8 cellular contexts compared by ENCODE assay signal in the genomic region with DNA sequence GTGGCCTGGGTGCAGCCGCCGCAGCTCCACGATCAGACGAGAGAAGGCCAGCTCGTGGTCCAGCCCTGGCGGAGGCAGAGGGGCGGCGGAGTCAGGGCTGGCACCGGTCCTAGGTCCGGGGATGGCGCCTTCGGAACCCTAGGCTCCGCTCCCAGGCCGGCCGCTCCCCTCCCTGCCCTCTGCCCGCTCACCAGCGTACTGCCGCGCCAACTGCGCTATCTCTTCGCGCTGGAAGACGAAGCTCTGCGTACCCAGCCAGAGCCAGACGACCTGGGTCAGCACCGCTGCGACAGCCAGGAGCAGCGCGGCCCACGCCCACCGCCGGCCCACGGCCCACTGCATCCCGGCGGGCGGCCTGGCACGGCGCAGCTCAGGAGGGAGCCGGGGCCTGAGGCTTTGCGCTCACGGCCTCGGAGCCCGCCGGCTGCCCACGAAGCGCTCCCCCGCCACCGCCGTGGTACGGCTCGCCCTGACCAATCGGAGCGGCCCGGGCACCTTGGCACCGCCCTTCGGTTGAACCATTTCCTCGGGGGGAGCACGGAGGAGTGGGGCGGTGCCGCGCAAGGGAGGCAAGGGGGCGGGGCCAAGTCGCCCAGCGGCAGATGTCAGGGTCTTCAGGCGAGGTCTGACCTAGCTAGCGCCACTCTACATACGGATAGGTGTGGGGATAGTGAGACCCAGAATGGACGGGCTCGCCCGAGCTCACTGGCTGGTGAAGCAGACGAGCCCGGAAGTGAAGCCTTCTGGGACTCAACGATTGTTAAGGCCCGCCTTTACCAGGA. TPM values are rescaled to one million over a fixed set of nuclear protein-coding genes. Genes with fewer than 3 reads are reported as not detected.
DNase-seq lines count a peak whose midpoint lies in the region; ATAC-seq and TF ChIP-seq lines count a peak whose summit lies in the region.

A gene (minus strand): TSS at position 432 of the 782 bp plus-strand sequence. CDS start 90 bp downstream, at position 342.

- no peaks in the 10 kb centered on the region for H3K27me3 Mint-ChIP-seq in activated naive CD4-positive, alpha-beta T cell treated with anti-CD3 and anti-CD28 coated beads, Interleukin-2, amount 10 ng/mL, durations not matched to agents 7 days and 5 days

- H3K27ac ChIP-seq in SK-N-MC (peak within 1 kb of the TSS; percentile 77), gastroesophageal sphincter (peak within 1 kb of the TSS; percentile 18 to 93 (median 89)), neutrophil (peak within 1 kb of the TSS; percentile 80)

- H3K9me3 ChIP-seq in SK-N-MC (ENCODE audit: low read depth, low read length) (no peaks in the 10 kb centered on the region), gastroesophageal sphincter (no peaks in the 10 kb centered on the region), neutrophil (no peaks in the 10 kb centered on the region)

- H3K36me3 ChIP-seq in SK-N-MC (ENCODE audit: insufficient read depth, low read length) (peaks cover 13% of the 10 kb centered on the region; the same call in 1 of the 2 replicates), gastroesophageal sphincter (peaks cover 0 to 13% of the 10 kb centered on the region in 2 donors), neutrophil (no peaks in the 10 kb centered on the region)

- CTCF ChIA-PET in activated naive CD4-positive, alpha-beta T cell treated with anti-CD3 and anti-CD28 coated beads, Interleukin-2, amount 10 ng/mL, durations not matched to agents 7 days and 5 days (lab: Charles Lee): interaction anchor here (0.9 to 9.9 kb wide), 11 partner anchors 9 to 348 kb away, joined by 3 to 130 read pairs (median 4); a partner anchor contains a TSS

- no peak for TF ChIP-seq CTCF in HFF-Myc (IDR thresholded peaks at IDR 0.05; ENCODE audit: low read depth, low read length, missing control alignments)
- no peak for TF ChIP-seq CTCF in NB4 (IDR thresholded peaks at IDR 0.05; ENCODE audit: low read depth, low read length)
- peak in 3 of 4 experiments; percentile 18 to 23 (median 22) for TF ChIP-seq CTCF in gastroesophageal sphincter (IDR thresholded peaks at IDR 0.05)
- TF ChIP-seq CTCF in neutrophil (IDR thresholded peaks at IDR 0.05): peak; percentile 64
- no peak for TF ChIP-seq CTCF in subcutaneous adipose tissue (IDR thresholded peaks at IDR 0.05; ENCODE audit: low read depth)

- peaks cover 42% of the 10 kb centered on the region for H3K4me1 Mint-ChIP-seq in activated naive CD4-positive, alpha-beta T cell treated with anti-CD3 and anti-CD28 coated beads, Interleukin-2, amount 10 ng/mL, durations not matched to agents 7 days and 5 days

- peaks cover 0 to 47% (median 8%) of the 10 kb centered on the region in 3 donors for H3K4me1 ChIP-seq in gastroesophageal sphincter
- H3K4me1 ChIP-seq in neutrophil (ENCODE audit: control insufficient read depth in 1 of 2, insufficient read depth in 1 of 2, low read depth in 1 of 2, low read length in 1 of 2): peaks cover 17 to 19% of the 10 kb centered on the region in 2 experiments

- ATAC-seq in gastroesophageal sphincter: peak; percentile 98

- H3K27me3 ChIP-seq in gastroesophageal sphincter (no peaks in the 10 kb centered on the region), neutrophil (peaks cover 6% of the 10 kb centered on the region)

- peak within 1 kb of the TSS; percentile 86 for H3K9ac ChIP-seq in SK-N-MC (ENCODE audit: insufficient read length)

- H3K9me3 Mint-ChIP-seq in activated naive CD4-positive, alpha-beta T cell treated with anti-CD3 and anti-CD28 coated beads, Interleukin-2, amount 10 ng/mL, durations not matched to agents 7 days and 5 days: no peaks in the 10 kb centered on the region

- TF ChIP-seq EP300 in gastroesophageal sphincter (IDR thresholded peaks at IDR 0.05): no peak

- DNase-seq in GM03348 (ENCODE audit: low spot score) (peak; percentile 97), HFF-Myc (ENCODE audit: extremely low read depth, low read depth) (peak; percentile 69), NB4 (ENCODE audit: low read depth) (peak; percentile 100), SK-N-MC (ENCODE audit: low read depth, low spot score) (no peak)
- DNase-seq in activated naive CD4-positive, alpha-beta T cell treated with anti-CD3 and anti-CD28 coated beads, Interleukin-2, amount 10 ng/mL, durations not matched to agents 7 days and 5 days: peak; percentile 95

- 0 to 3% methylated on average over 7 to 8 of the region's 74 CpGs for WGBS in gastroesophageal sphincter (ENCODE audit: low coverage in 1 of 2), 2 donors

- TF ChIP-seq POLR2A in NB4 (IDR thresholded peaks at IDR 0.05; ENCODE audit: extremely low read depth, insufficient read length): peak; percentile 98
- peak; percentile 78 to 85 for TF ChIP-seq POLR2A in gastroesophageal sphincter (IDR thresholded peaks at IDR 0.05)

- peak within 1 kb of the TSS; percentile 88 for H3K4me3 Mint-ChIP-seq in activated naive CD4-positive, alpha-beta T cell treated with anti-CD3 and anti-CD28 coated beads, Interleukin-2, amount 10 ng/mL, durations not matched to agents 7 days and 5 days

- H3K4me3 ChIP-seq in HFF-Myc (replicated peaks; ENCODE audit: low read depth, low read length): peak within 1 kb of the TSS; percentile 93
- peak within 1 kb of the TSS; percentile 90 for H3K4me3 ChIP-seq in NB4 (ENCODE audit: low read depth, low read length)
- peak within 1 kb of the TSS; percentile 98 for H3K4me3 ChIP-seq in SK-N-MC
- peak within 1 kb of the TSS; percentile 49 to 85 for H3K4me3 ChIP-seq in gastroesophageal sphincter
- H3K4me3 ChIP-seq in neutrophil (ENCODE audit: low read depth in 1 of 2, low read length in 1 of 2): peak within 1 kb of the TSS; percentile 84 to 98

- peaks cover 12% of the 10 kb centered on the region for H3K36me3 Mint-ChIP-seq in activated naive CD4-positive, alpha-beta T cell treated with anti-CD3 and anti-CD28 coated beads, Interleukin-2, amount 10 ng/mL, durations not matched to agents 7 days and 5 days

- H3K27ac Mint-ChIP-seq in activated naive CD4-positive, alpha-beta T cell treated with anti-CD3 and anti-CD28 coated beads, Interleukin-2, amount 10 ng/mL, durations not matched to agents 7 days and 5 days: peak within 1 kb of the TSS; percentile 89

RNA-seq across cellular contexts. Expression of the gene that starts here (rescaled TPM):
- 100 to 1,000 TPM in 1 of 4 donors, 10 to 100 TPM in 3; 58.2 to 152 (median 87.8) TPM for total RNA-seq in gastroesophageal sphincter
- 10 to 100 TPM; 34.1 to 86.7 (median 68.7) TPM for total RNA-seq in subcutaneous adipose tissue

Comparison
In these comparisons a context has a peak if more than half of its experiments do, and no peak if none do; other contexts are left out.
1. CTCF ChIP-seq: peak in gastroesophageal sphincter (3 of 4) and neutrophil (single experiment); none in HFF-Myc (single experiment), NB4 (single experiment) and subcutaneous adipose tissue (single experiment).
2. Peak in every context shown above with its lines, with median percentiles within 50 percentile points of each other: H3K4me3 ChIP-seq and H3K27ac ChIP-seq.